In the genomic region with DNA sequence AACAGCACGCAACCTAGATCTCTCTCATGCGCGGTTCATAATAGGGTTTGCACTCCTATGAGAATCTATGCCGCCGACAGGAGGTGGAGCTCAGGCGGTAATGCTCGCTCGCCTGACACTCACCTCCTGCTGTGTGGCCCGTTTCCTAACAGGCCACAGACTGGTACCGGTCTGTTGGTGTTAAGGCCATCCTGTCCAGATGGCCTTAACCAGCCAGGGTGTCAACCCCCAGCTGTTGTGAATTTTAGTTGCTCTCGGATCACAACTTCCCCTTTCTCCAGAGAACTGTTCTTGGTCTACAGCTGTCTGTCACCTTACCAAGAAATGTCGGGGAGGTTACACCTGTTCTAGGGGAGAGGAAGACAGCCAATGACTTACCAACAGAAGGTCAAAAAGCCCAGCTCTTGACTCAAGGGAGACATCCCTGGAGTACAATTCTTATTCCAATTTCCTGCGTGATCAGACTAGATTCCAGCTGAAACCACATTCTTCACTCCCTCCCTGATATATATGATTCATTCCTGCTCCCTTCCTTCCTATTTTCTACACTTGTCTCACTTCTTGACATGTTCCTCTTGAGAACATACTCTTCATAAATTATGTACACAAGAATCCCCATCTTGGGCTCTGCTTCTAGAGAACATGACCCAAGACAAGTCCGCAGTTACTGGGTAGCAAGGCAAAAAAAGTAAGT, we compare ENCODE assay signal across 1 cellular context.
A peak's percentile ranks its signal among the peaks of the same experiment; 100 is the strongest.
TF ChIP-seq lines count a peak whose summit lies in the region.

No MANE protein-coding gene starts in this region.

TF ChIP-seq in GM12878, 131 proteins besides CTCF, POLR2A, EP300 and RAD21 (continued from another document and continues in another):
- no peak for TF ChIP-seq TAF1 (IDR thresholded peaks at IDR 0.05; ENCODE audit: borderline replicate concordance, low read depth, low read length)
- TF ChIP-seq MYB (IDR thresholded peaks at IDR 0.05; ENCODE audit: borderline replicate concordance, low read depth, low read length): no peak
- TF ChIP-seq BHLHE40 (IDR thresholded peaks at IDR 0.05; ENCODE audit: borderline replicate concordance in 1 of 2, low read depth in 2 of 2, low read length in 1 of 2): 0 out of 4 replicates have a peak, but pooled peaks of 1 of the 2 experiments have one; percentile 8
- TF ChIP-seq BACH1 (IDR thresholded peaks at IDR 0.05; ENCODE audit: borderline replicate concordance): no peak
- TF ChIP-seq RCOR1 (conservative IDR thresholded peaks at IDR 0.05; ENCODE audit: low read depth, low read length): no peak
- TF ChIP-seq, protein P1, sequence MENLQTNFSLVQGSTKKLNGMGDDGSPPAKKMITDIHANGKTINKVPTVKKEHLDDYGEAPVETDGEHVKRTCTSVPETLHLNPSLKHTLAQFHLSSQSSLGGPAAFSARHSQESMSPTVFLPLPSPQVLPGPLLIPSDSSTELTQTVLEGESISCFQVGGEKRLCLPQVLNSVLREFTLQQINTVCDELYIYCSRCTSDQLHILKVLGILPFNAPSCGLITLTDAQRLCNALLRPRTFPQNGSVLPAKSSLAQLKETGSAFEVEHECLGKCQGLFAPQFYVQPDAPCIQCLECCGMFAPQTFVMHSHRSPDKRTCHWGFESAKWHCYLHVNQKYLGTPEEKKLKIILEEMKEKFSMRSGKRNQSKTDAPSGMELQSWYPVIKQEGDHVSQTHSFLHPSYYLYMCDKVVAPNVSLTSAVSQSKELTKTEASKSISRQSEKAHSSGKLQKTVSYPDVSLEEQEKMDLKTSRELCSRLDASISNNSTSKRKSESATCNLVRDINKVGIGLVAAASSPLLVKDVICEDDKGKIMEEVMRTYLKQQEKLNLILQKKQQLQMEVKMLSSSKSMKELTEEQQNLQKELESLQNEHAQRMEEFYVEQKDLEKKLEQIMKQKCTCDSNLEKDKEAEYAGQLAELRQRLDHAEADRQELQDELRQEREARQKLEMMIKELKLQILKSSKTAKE (IDR thresholded peaks at IDR 0.05; ENCODE audit: low read depth, poor library complexity, severe bottlenecking): no peak
- TF ChIP-seq SPI1 (IDR thresholded peaks at IDR 0.05; ENCODE audit: borderline replicate concordance, insufficient read depth, low read depth, low read length): peak; percentile 28; the same call in 1 of the 2 replicates
- TF ChIP-seq, protein P2, sequence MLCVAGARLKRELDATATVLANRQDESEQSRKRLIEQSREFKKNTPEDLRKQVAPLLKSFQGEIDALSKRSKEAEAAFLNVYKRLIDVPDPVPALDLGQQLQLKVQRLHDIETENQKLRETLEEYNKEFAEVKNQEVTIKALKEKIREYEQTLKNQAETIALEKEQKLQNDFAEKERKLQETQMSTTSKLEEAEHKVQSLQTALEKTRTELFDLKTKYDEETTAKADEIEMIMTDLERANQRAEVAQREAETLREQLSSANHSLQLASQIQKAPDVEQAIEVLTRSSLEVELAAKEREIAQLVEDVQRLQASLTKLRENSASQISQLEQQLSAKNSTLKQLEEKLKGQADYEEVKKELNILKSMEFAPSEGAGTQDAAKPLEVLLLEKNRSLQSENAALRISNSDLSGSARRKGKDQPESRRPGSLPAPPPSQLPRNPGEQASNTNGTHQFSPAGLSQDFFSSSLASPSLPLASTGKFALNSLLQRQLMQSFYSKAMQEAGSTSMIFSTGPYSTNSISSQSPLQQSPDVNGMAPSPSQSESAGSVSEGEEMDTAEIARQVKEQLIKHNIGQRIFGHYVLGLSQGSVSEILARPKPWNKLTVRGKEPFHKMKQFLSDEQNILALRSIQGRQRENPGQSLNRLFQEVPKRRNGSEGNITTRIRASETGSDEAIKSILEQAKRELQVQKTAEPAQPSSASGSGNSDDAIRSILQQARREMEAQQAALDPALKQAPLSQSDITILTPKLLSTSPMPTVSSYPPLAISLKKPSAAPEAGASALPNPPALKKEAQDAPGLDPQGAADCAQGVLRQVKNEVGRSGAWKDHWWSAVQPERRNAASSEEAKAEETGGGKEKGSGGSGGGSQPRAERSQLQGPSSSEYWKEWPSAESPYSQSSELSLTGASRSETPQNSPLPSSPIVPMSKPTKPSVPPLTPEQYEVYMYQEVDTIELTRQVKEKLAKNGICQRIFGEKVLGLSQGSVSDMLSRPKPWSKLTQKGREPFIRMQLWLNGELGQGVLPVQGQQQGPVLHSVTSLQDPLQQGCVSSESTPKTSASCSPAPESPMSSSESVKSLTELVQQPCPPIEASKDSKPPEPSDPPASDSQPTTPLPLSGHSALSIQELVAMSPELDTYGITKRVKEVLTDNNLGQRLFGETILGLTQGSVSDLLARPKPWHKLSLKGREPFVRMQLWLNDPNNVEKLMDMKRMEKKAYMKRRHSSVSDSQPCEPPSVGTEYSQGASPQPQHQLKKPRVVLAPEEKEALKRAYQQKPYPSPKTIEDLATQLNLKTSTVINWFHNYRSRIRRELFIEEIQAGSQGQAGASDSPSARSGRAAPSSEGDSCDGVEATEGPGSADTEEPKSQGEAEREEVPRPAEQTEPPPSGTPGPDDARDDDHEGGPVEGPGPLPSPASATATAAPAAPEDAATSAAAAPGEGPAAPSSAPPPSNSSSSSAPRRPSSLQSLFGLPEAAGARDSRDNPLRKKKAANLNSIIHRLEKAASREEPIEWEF (IDR thresholded peaks at IDR 0.05; ENCODE audit: insufficient replicate concordance, low read depth, low read length): no peak
- TF ChIP-seq PAX5 (IDR thresholded peaks at IDR 0.05; ENCODE audit: borderline replicate concordance, low read depth, low read length): no peak
- no peak for TF ChIP-seq KLF5 (IDR thresholded peaks at IDR 0.05; ENCODE audit: partially characterized antibody)
- TF ChIP-seq, protein P3, sequence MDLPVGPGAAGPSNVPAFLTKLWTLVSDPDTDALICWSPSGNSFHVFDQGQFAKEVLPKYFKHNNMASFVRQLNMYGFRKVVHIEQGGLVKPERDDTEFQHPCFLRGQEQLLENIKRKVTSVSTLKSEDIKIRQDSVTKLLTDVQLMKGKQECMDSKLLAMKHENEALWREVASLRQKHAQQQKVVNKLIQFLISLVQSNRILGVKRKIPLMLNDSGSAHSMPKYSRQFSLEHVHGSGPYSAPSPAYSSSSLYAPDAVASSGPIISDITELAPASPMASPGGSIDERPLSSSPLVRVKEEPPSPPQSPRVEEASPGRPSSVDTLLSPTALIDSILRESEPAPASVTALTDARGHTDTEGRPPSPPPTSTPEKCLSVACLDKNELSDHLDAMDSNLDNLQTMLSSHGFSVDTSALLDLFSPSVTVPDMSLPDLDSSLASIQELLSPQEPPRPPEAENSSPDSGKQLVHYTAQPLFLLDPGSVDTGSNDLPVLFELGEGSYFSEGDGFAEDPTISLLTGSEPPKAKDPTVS (IDR thresholded peaks at IDR 0.05; ENCODE audit: low read depth, low read length): no peak
- TF ChIP-seq, protein P4, sequence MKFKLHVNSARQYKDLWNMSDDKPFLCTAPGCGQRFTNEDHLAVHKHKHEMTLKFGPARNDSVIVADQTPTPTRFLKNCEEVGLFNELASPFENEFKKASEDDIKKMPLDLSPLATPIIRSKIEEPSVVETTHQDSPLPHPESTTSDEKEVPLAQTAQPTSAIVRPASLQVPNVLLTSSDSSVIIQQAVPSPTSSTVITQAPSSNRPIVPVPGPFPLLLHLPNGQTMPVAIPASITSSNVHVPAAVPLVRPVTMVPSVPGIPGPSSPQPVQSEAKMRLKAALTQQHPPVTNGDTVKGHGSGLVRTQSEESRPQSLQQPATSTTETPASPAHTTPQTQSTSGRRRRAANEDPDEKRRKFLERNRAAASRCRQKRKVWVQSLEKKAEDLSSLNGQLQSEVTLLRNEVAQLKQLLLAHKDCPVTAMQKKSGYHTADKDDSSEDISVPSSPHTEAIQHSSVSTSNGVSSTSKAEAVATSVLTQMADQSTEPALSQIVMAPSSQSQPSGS (IDR thresholded peaks at IDR 0.05; ENCODE audit: low read length): no peak
- no peak for TF ChIP-seq HCFC1 (IDR thresholded peaks at IDR 0.05; ENCODE audit: low read length)
- TF ChIP-seq SUPT20H (IDR thresholded peaks at IDR 0.05; ENCODE audit: borderline replicate concordance, control insufficient read depth, low read depth, low read length): no peak
- peak; percentile 88 for TF ChIP-seq TCF12 (IDR thresholded peaks at IDR 0.05; ENCODE audit: low read depth, low read length)
- no peak for TF ChIP-seq RBBP5 (conservative IDR thresholded peaks at IDR 0.05)
- TF ChIP-seq MTA3 (IDR thresholded peaks at IDR 0.05; ENCODE audit: borderline replicate concordance, low read length): no peak
- no peak for TF ChIP-seq CREB1 (IDR thresholded peaks at IDR 0.05; ENCODE audit: low read depth)
- TF ChIP-seq, protein P5, sequence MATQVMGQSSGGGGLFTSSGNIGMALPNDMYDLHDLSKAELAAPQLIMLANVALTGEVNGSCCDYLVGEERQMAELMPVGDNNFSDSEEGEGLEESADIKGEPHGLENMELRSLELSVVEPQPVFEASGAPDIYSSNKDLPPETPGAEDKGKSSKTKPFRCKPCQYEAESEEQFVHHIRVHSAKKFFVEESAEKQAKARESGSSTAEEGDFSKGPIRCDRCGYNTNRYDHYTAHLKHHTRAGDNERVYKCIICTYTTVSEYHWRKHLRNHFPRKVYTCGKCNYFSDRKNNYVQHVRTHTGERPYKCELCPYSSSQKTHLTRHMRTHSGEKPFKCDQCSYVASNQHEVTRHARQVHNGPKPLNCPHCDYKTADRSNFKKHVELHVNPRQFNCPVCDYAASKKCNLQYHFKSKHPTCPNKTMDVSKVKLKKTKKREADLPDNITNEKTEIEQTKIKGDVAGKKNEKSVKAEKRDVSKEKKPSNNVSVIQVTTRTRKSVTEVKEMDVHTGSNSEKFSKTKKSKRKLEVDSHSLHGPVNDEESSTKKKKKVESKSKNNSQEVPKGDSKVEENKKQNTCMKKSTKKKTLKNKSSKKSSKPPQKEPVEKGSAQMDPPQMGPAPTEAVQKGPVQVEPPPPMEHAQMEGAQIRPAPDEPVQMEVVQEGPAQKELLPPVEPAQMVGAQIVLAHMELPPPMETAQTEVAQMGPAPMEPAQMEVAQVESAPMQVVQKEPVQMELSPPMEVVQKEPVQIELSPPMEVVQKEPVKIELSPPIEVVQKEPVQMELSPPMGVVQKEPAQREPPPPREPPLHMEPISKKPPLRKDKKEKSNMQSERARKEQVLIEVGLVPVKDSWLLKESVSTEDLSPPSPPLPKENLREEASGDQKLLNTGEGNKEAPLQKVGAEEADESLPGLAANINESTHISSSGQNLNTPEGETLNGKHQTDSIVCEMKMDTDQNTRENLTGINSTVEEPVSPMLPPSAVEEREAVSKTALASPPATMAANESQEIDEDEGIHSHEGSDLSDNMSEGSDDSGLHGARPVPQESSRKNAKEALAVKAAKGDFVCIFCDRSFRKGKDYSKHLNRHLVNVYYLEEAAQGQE (IDR thresholded peaks at IDR 0.05; ENCODE audit: low read depth, low read length): no peak
- TF ChIP-seq PAX8 (IDR thresholded peaks at IDR 0.05): no peak
- no peak for TF ChIP-seq NBN (IDR thresholded peaks at IDR 0.05)
- TF ChIP-seq, protein P6, sequence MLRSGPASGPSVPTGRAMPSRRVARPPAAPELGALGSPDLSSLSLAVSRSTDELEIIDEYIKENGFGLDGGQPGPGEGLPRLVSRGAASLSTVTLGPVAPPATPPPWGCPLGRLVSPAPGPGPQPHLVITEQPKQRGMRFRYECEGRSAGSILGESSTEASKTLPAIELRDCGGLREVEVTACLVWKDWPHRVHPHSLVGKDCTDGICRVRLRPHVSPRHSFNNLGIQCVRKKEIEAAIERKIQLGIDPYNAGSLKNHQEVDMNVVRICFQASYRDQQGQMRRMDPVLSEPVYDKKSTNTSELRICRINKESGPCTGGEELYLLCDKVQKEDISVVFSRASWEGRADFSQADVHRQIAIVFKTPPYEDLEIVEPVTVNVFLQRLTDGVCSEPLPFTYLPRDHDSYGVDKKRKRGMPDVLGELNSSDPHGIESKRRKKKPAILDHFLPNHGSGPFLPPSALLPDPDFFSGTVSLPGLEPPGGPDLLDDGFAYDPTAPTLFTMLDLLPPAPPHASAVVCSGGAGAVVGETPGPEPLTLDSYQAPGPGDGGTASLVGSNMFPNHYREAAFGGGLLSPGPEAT (IDR thresholded peaks at IDR 0.05; ENCODE audit: low read depth): no peak
- TF ChIP-seq YY1 (IDR thresholded peaks at IDR 0.05; ENCODE audit: low read depth, low read length): no peak
- TF ChIP-seq MYC (IDR thresholded peaks at IDR 0.05; ENCODE audit: insufficient read depth, insufficient read length, insufficient replicate concordance, low read length, severe bottlenecking): no peak
- no peak for TF ChIP-seq PML (IDR thresholded peaks at IDR 0.05; ENCODE audit: low read length)
- TF ChIP-seq SIX5 (IDR thresholded peaks at IDR 0.05; ENCODE audit: low read depth, low read length, severe bottlenecking): no peak
- TF ChIP-seq RUNX3 (IDR thresholded peaks at IDR 0.05; ENCODE audit: low read length): no peak
- no peak for TF ChIP-seq SREBF1 (IDR thresholded peaks at IDR 0.05; ENCODE audit: low read length)
- TF ChIP-seq, protein P7, sequence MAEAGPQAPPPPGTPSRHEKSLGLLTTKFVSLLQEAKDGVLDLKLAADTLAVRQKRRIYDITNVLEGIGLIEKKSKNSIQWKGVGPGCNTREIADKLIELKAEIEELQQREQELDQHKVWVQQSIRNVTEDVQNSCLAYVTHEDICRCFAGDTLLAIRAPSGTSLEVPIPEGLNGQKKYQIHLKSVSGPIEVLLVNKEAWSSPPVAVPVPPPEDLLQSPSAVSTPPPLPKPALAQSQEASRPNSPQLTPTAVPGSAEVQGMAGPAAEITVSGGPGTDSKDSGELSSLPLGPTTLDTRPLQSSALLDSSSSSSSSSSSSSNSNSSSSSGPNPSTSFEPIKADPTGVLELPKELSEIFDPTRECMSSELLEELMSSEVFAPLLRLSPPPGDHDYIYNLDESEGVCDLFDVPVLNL (IDR thresholded peaks at IDR 0.05; ENCODE audit: low read depth, low read length): no peak
- TF ChIP-seq SMARCA5 (IDR thresholded peaks at IDR 0.05): no peak
- TF ChIP-seq ZZZ3 (IDR thresholded peaks at IDR 0.05; ENCODE audit: control insufficient read depth, insufficient read length, low read depth): no peak
- TF ChIP-seq, protein P8, sequence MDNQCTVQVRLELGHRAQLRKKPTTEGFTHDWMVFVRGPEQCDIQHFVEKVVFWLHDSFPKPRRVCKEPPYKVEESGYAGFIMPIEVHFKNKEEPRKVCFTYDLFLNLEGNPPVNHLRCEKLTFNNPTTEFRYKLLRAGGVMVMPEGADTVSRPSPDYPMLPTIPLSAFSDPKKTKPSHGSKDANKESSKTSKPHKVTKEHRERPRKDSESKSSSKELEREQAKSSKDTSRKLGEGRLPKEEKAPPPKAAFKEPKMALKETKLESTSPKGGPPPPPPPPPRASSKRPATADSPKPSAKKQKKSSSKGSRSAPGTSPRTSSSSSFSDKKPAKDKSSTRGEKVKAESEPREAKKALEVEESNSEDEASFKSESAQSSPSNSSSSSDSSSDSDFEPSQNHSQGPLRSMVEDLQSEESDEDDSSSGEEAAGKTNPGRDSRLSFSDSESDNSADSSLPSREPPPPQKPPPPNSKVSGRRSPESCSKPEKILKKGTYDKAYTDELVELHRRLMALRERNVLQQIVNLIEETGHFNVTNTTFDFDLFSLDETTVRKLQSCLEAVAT (IDR thresholded peaks at IDR 0.05): no peak
- no peak for TF ChIP-seq DPF2 (IDR thresholded peaks at IDR 0.05)
- TF ChIP-seq, protein P9, sequence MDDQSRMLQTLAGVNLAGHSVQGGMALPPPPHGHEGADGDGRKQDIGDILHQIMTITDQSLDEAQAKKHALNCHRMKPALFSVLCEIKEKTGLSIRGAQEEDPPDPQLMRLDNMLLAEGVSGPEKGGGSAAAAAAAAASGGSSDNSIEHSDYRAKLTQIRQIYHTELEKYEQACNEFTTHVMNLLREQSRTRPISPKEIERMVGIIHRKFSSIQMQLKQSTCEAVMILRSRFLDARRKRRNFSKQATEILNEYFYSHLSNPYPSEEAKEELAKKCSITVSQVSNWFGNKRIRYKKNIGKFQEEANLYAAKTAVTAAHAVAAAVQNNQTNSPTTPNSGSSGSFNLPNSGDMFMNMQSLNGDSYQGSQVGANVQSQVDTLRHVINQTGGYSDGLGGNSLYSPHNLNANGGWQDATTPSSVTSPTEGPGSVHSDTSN (IDR thresholded peaks at IDR 0.05; ENCODE audit: insufficient replicate concordance, low read depth, low read length): peak; percentile 26
- no peak for TF ChIP-seq CBX5 (IDR thresholded peaks at IDR 0.05; ENCODE audit: low read depth)
- no peak for TF ChIP-seq HDAC6 (IDR thresholded peaks at IDR 0.05; ENCODE audit: unreplicated experiment)
